In genomic region chr11:44083906-44084305, GRCh38 we compare ENCODE assay signal across 34 cellular contexts. TPM values are rescaled to one million over a fixed set of nuclear protein-coding genes. Genes with fewer than 3 reads are reported as not detected.
"Had no signal": no experiment of that assay in that cellular context is flagged by ENCODE, and none has a peak within 500 bp of the region (broad histone marks: within the 10 kb centered on the region; RNA-seq: fewer than 3 reads in every experiment).

No MANE protein-coding gene starts in this region.

- H3K27me3 Mint-ChIP-seq: activated B cell treated with CpG ODN at 0.5 μM for 24 hours; activated CD4-positive, alpha-beta memory T cell treated with anti-CD3 and anti-CD28 coated beads for 36 hours; activated naive CD4-positive, alpha-beta T cell treated with anti-CD3 and anti-CD28 coated beads, Interleukin-2, amount 10 ng/mL, durations not matched to agents 7 days and 5 days; activated naive CD8-positive, alpha-beta T cell; activated naive CD8-positive, alpha-beta T cell treated with anti-CD3 and anti-CD28 coated beads, Interleukin-2, amount 50 U/mL, for 24 hours had no signal

- DNase-seq: activated B cell treated with CpG ODN at 0.5 μM for 24 hours; activated CD4-positive, alpha-beta memory T cell treated with anti-CD3 and anti-CD28 coated beads for 36 hours; activated CD4-positive, alpha-beta T cell treated with anti-CD3 and anti-CD28 coated beads for 4 hours; activated CD4-positive, alpha-beta T cell treated with anti-CD3 and anti-CD28 coated beads, Interleukin-2, amount 50 U/mL, for 1 hour; activated CD4-positive, CD25-positive, alpha-beta regulatory T cell treated with anti-CD3 and anti-CD28 coated beads, Interleukin-2, amount 50 U/mL, for 72 hours; activated CD8-positive, alpha-beta memory T cell treated with anti-CD3 and anti-CD28 coated beads, Interleukin-2, amount 50 U/mL, for 48 hours; activated effector memory CD4-positive, alpha-beta T cell treated with Interleukin-2 at 50 U/mL for 16 hours; activated naive CD4-positive, alpha-beta T cell treated with anti-CD3 and anti-CD28 coated beads, Interleukin-2, amount 10 ng/mL, durations not matched to agents 7 days and 5 days; activated naive CD8-positive, alpha-beta T cell treated with anti-CD3 and anti-CD28 coated beads, Interleukin-2, amount 50 U/mL, for 24 hours; activated T-cell treated with anti-CD3 and anti-CD28 coated beads, Interleukin-2, amount 50 U/mL, for 48 hours; amniotic stem cell; aorta; caudate nucleus; Karpas-422; KBM-7; NCI-H1105; NCI-H1417 treated with DMSO at 0.1 percent for 48 hours; NCI-H187 treated with DMSO at 0.1 percent for 48 hours; NCI-H2081 treated with DMSO at 0.1 percent for 48 hours; NCI-H345; NCI-H524 treated with DMSO at 0.1 percent for 48 hours; PC-9; SIG-M5; SW 1271; T-helper 1 cell; T-helper 2 cell; T-helper 9 cell had no signal

- H3K27ac ChIP-seq: breast epithelium, PC-9, RWPE1, VCaP had no signal

- H3K36me3 ChIP-seq: breast epithelium had no signal

- H3K4me1 Mint-ChIP-seq: activated B cell treated with CpG ODN at 0.5 μM for 24 hours; activated naive CD8-positive, alpha-beta T cell treated with anti-CD3 and anti-CD28 coated beads, Interleukin-2, amount 50 U/mL, for 24 hours had no signal

- H3K27ac Mint-ChIP-seq: activated B cell treated with CpG ODN at 0.5 μM for 24 hours; activated CD4-positive, alpha-beta memory T cell treated with anti-CD3 and anti-CD28 coated beads for 36 hours; activated naive CD4-positive, alpha-beta T cell treated with anti-CD3 and anti-CD28 coated beads, Interleukin-2, amount 10 ng/mL, durations not matched to agents 7 days and 5 days; activated naive CD8-positive, alpha-beta T cell; activated naive CD8-positive, alpha-beta T cell treated with anti-CD3 and anti-CD28 coated beads, Interleukin-2, amount 50 U/mL, for 24 hours had no signal

- ATAC-seq: activated naive CD8-positive, alpha-beta T cell treated with anti-CD3 and anti-CD28 coated beads, Interleukin-2, amount 50 U/mL, for 24 hours; Right ventricle myocardium inferior had no signal

- H3K27me3 ChIP-seq: breast epithelium had no signal

- H3K4me3 ChIP-seq: breast epithelium, PC-9 had no signal

- H3K4me1 ChIP-seq: breast epithelium had no signal

- H3K9me3 ChIP-seq: breast epithelium had no signal

- H3K4me3 Mint-ChIP-seq: activated B cell treated with CpG ODN at 0.5 μM for 24 hours; activated CD4-positive, alpha-beta memory T cell treated with anti-CD3 and anti-CD28 coated beads for 36 hours; activated naive CD4-positive, alpha-beta T cell treated with anti-CD3 and anti-CD28 coated beads, Interleukin-2, amount 10 ng/mL, durations not matched to agents 7 days and 5 days; activated naive CD8-positive, alpha-beta T cell; activated naive CD8-positive, alpha-beta T cell treated with anti-CD3 and anti-CD28 coated beads, Interleukin-2, amount 50 U/mL, for 24 hours had no signal

RNA-seq across cellular contexts. Expression of gene ACCSL, which starts 36.1 kb away (rescaled TPM):
- total RNA-seq: activated B cell treated with CpG ODN at 0.5 μM for 24 hours; activated CD4-positive, alpha-beta memory T cell treated with anti-CD3 and anti-CD28 coated beads for 36 hours; aorta; breast epithelium; MCF 10A; NCI-H460; PC-9; Right ventricle myocardium inferior had no signal
